Comparison of ENCODE assay signal across 1 cellular context in genomic region chr1:172532700-172533510, GRCh38.
TF ChIP-seq lines count a peak whose summit lies in the region.

Gene SUCO, plus strand, starts transcription at chr1:172533150. Its CDS starts 286 bp downstream, at chr1:172533436.

TF ChIP-seq in GM12878, 131 proteins besides CTCF, POLR2A, EP300 and RAD21 (continued from another document):
- TF ChIP-seq BHLHE40 (IDR thresholded peaks at IDR 0.05; ENCODE audit: borderline replicate concordance in 1 of 2, low read depth in 2 of 2, low read length in 1 of 2): peak in 1 of 2 experiments; percentile 3; a peak in 1 of 4 replicates
- no peak for TF ChIP-seq WRNIP1 (IDR thresholded peaks at IDR 0.05; ENCODE audit: borderline replicate concordance, low read depth, low read length)
- peak; percentile 76; the same call in 1 of the 2 replicates for TF ChIP-seq RB1 (IDR thresholded peaks at IDR 0.05; ENCODE audit: borderline replicate concordance)
- TF ChIP-seq CHD4 (IDR thresholded peaks at IDR 0.05): no peak
- no peak for TF ChIP-seq CEBPB (IDR thresholded peaks at IDR 0.05; ENCODE audit: borderline replicate concordance in 1 of 2, low read depth in 2 of 2, low read length in 2 of 2)
- TF ChIP-seq ZNF687 (IDR thresholded peaks at IDR 0.05): peak; percentile 71
- TF ChIP-seq TCF7 (IDR thresholded peaks at IDR 0.05; ENCODE audit: borderline replicate concordance): no peak
- TF ChIP-seq RBBP5 (conservative IDR thresholded peaks at IDR 0.05): no peak
- peak; percentile 99 for TF ChIP-seq LARP7 (IDR thresholded peaks at IDR 0.05)
- peak; percentile 68; the same call in 1 of the 2 replicates for TF ChIP-seq TAF1 (IDR thresholded peaks at IDR 0.05; ENCODE audit: borderline replicate concordance, low read depth, low read length)
- TF ChIP-seq ZSCAN29 (IDR thresholded peaks at IDR 0.05): no peak
- TF ChIP-seq BCL11A (IDR thresholded peaks at IDR 0.05; ENCODE audit: low read depth, low read length): no peak
- peak; percentile 93 for TF ChIP-seq NKRF (conservative IDR thresholded peaks at IDR 0.05)
- no peak for TF ChIP-seq ATF7 (IDR thresholded peaks at IDR 0.05; ENCODE audit: low read depth)
- no peak for TF ChIP-seq E2F8 (IDR thresholded peaks at IDR 0.05; ENCODE audit: low read depth, partially characterized antibody)
- TF ChIP-seq SIX5 (IDR thresholded peaks at IDR 0.05; ENCODE audit: low read depth, low read length, severe bottlenecking): peak; percentile 83
- TF ChIP-seq TARDBP (IDR thresholded peaks at IDR 0.05; ENCODE audit: borderline replicate concordance): 0 out of 2 replicates have a peak, but pooled peaks have one; percentile 31
- no peak for TF ChIP-seq SREBF2 (IDR thresholded peaks at IDR 0.05; ENCODE audit: low read length)
- no peak for TF ChIP-seq ETV6 (conservative IDR thresholded peaks at IDR 0.05 in 1 of 2, IDR thresholded peaks at IDR 0.05 in 1 of 2; ENCODE audit: borderline replicate concordance in 1 of 2, low read depth in 1 of 2)
- no peak for TF ChIP-seq ZBTB4 (CRISPR knock-in tag; IDR thresholded peaks at IDR 0.05)
- no peak for TF ChIP-seq IRF5 (IDR thresholded peaks at IDR 0.05; ENCODE audit: borderline replicate concordance)
- TF ChIP-seq HDAC6 (IDR thresholded peaks at IDR 0.05; ENCODE audit: unreplicated experiment): peak; percentile 29
- TF ChIP-seq NFXL1 (IDR thresholded peaks at IDR 0.05; ENCODE audit: borderline replicate concordance): no peak
- TF ChIP-seq STAT1 (conservative IDR thresholded peaks at IDR 0.05): no peak; the same call in 1 of the 2 replicates
- TF ChIP-seq EZH2 (IDR thresholded peaks at IDR 0.05; ENCODE audit: borderline replicate concordance, control insufficient read depth, low read depth, low read length): no peak
- TF ChIP-seq JUND (IDR thresholded peaks at IDR 0.05; ENCODE audit: low read depth, low read length): 0 out of 2 replicates have a peak, but pooled peaks have one; percentile 3
- TF ChIP-seq RAD51 (IDR thresholded peaks at IDR 0.05): no peak
- TF ChIP-seq ZNF592 (IDR thresholded peaks at IDR 0.05): no peak
- no peak; the same call in 1 of the 2 replicates for TF ChIP-seq ZBTB11 (CRISPR knock-in tag; IDR thresholded peaks at IDR 0.05)
- no peak for TF ChIP-seq SMC3 (IDR thresholded peaks at IDR 0.05; ENCODE audit: borderline replicate concordance, low read length)
- no peak; the same call in none of the 2 replicates for TF ChIP-seq IKZF1 (conservative IDR thresholded peaks at IDR 0.05)
- TF ChIP-seq HDAC2 (IDR thresholded peaks at IDR 0.05): no peak
- no peak for TF ChIP-seq ZNF622 (IDR thresholded peaks at IDR 0.05)
- TF ChIP-seq NR2F1 (conservative IDR thresholded peaks at IDR 0.05): peak; percentile 66
